In genomic region chr6:47138046-47138445, GRCh38 we compare ENCODE assay signal across 1 cellular context.
TF ChIP-seq lines count a peak whose summit lies in the region.

No MANE protein-coding gene starts in this region.

TF ChIP-seq in WTC11, 78 proteins besides CTCF, POLR2A, EP300 and RAD21:
- TF ChIP-seq PRDM15 (CRISPR knock-in tag; IDR thresholded peaks at IDR 0.05) = no peak
- TF ChIP-seq E2F5 (CRISPR knock-in tag; IDR thresholded peaks at IDR 0.05) = no peak
- TF ChIP-seq CREB1 (CRISPR knock-in tag; IDR thresholded peaks at IDR 0.05) = no peak
- no peak for TF ChIP-seq ATF6 (CRISPR knock-in tag; IDR thresholded peaks at IDR 0.05)
- TF ChIP-seq CBFB (CRISPR knock-in tag; IDR thresholded peaks at IDR 0.05; ENCODE audit: low read depth) = no peak
- no peak for TF ChIP-seq E2F4 (CRISPR knock-in tag; IDR thresholded peaks at IDR 0.05; ENCODE audit: borderline replicate concordance, low read depth)
- no peak for TF ChIP-seq E2F1 (CRISPR knock-in tag; IDR thresholded peaks at IDR 0.05)
- TF ChIP-seq TCF7 (CRISPR knock-in tag; IDR thresholded peaks at IDR 0.05; ENCODE audit: low read depth) = no peak
- no peak for TF ChIP-seq ZNF281 (CRISPR knock-in tag; IDR thresholded peaks at IDR 0.05)
- no peak for TF ChIP-seq JAZF1 (CRISPR knock-in tag; IDR thresholded peaks at IDR 0.05)
- no peak for TF ChIP-seq ZBTB21 (CRISPR knock-in tag; IDR thresholded peaks at IDR 0.05; ENCODE audit: borderline replicate concordance)
- TF ChIP-seq GABPB1 (CRISPR knock-in tag; IDR thresholded peaks at IDR 0.05) = no peak
- TF ChIP-seq ETV6 (CRISPR knock-in tag; IDR thresholded peaks at IDR 0.05) = no peak
- no peak for TF ChIP-seq FOXJ3 (CRISPR knock-in tag; IDR thresholded peaks at IDR 0.05; ENCODE audit: borderline replicate concordance)
- no peak for TF ChIP-seq ATF3 (CRISPR knock-in tag; conservative IDR thresholded peaks at IDR 0.05)
- TF ChIP-seq ESRRA (CRISPR knock-in tag; IDR thresholded peaks at IDR 0.05; ENCODE audit: borderline replicate concordance) = no peak
- TF ChIP-seq USF2 (CRISPR knock-in tag; IDR thresholded peaks at IDR 0.05) = no peak
- no peak for TF ChIP-seq EMX1 (CRISPR knock-in tag; IDR thresholded peaks at IDR 0.05)
